In the genomic region with DNA sequence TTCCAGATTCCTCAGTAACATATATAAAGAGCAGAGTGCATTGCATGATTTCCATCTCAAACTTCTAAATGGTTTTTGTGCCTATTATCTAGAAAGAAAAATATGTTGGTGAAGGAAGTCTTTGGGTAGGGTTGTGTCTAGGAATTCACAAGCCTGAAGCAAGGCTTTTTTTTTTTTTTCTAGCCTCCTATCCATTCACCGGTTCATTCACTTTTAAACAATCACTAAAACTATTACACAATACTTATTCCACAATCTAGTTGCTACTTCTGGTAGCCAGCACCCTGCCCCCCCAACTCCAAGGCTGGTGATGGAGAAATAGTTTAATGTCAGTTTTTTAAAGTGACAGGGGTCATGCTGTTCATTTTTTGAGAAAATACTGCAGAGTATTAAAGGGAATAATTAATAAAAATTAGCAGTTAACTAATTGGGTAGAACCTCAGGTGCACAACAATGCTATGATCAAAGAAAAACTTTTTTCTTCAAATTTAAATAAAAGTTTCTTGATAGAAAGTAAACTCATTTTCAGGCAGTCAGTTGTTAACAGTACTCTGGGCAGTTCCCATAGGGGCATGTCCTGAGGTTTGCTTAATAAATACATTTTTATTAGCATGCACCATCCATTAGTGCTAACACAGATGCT, we compare ENCODE assay signal across 7 cellular contexts. TPM values are rescaled to one million over a fixed set of nuclear protein-coding genes. Genes with fewer than 3 reads are reported as not detected.
A peak's percentile ranks its signal among the peaks of the same experiment; 100 is the strongest.
DNase-seq lines count a peak whose midpoint lies in the region; ATAC-seq and TF ChIP-seq lines count a peak whose summit lies in the region.

No MANE protein-coding gene starts in this region.

- no peak for ATAC-seq in HG03442 (IDR thresholded peaks at IDR 0.05; ENCODE audit: unreplicated experiment)

- H3K9me3 Mint-ChIP-seq in glutamatergic neuron (ENCODE audit: unreplicated experiment): peaks cover 7% of the 10 kb centered on the region

- peaks cover 12% of the 10 kb centered on the region for H3K36me3 Mint-ChIP-seq in glutamatergic neuron (ENCODE audit: unreplicated experiment)

- H3K9ac ChIP-seq in HUES6 (ENCODE audit: low read length) (peak overlapping the region; percentile 46), skeletal muscle tissue (ENCODE audit: low read depth in 1 of 3, low read length in 3 of 3) (peak overlapping the region; percentile 73 to 85 (median 81))

- H3K4me1 Mint-ChIP-seq in glutamatergic neuron (ENCODE audit: low read depth, unreplicated experiment): peaks cover 20% of the 10 kb centered on the region

- H3K4me3 ChIP-seq in HUES6 (ENCODE audit: low read depth, low read length) (peak overlapping the region; percentile 71), WERI-Rb-1 (ENCODE audit: low read depth, low read length) (peak overlapping the region; percentile 68), skeletal muscle tissue (ENCODE audit: low read length in 3 of 3) (peak overlapping the region; percentile 58 to 72 (median 61))

- DNase-seq in WERI-Rb-1 (peak; percentile 5), glutamatergic neuron (no peak), inferior parietal cortex (ENCODE audit: extremely low spot score) (no peak)
- no peak for DNase-seq in activated CD4-positive, alpha-beta T cell treated with anti-CD3 and anti-CD28 coated beads, Interleukin-2, amount 50 U/mL, for 48 hours

- H3K9me3 ChIP-seq in HUES6 (ENCODE audit: control insufficient read depth, insufficient read depth, low read depth, low read length): peaks cover 5% of the 10 kb centered on the region; the same call in 1 of the 2 replicates
- no peaks in the 10 kb centered on the region for H3K9me3 ChIP-seq in WERI-Rb-1 (ENCODE audit: severe bottlenecking)
- H3K9me3 ChIP-seq in skeletal muscle tissue (ENCODE audit: control insufficient read depth in 3 of 3, low read length in 3 of 3): no peaks in the 10 kb centered on the region

- H3K27ac Mint-ChIP-seq in glutamatergic neuron (ENCODE audit: unreplicated experiment): peak overlapping the region; percentile 76

- H3K27me3 ChIP-seq in HUES6 (ENCODE audit: control insufficient read depth, insufficient read depth, low read length) (no peaks in the 10 kb centered on the region), WERI-Rb-1 (ENCODE audit: insufficient read depth, low read depth, severe bottlenecking) (no peaks in the 10 kb centered on the region), skeletal muscle tissue (ENCODE audit: control insufficient read depth in 3 of 3, insufficient read depth in 3 of 3, low read length in 3 of 3) (no peaks in the 10 kb centered on the region)

- peaks cover 7% of the 10 kb centered on the region for H3K27me3 Mint-ChIP-seq in glutamatergic neuron (ENCODE audit: unreplicated experiment)

- H3K4me1 ChIP-seq in HUES6 (ENCODE audit: control insufficient read depth, insufficient read depth, low read length) (peaks cover 43% of the 10 kb centered on the region), skeletal muscle tissue (ENCODE audit: control insufficient read depth in 3 of 3, insufficient read depth in 3 of 3, low read length in 3 of 3) (peaks cover 35 to 48% (median 40%) of the 10 kb centered on the region in 3 donors)

- no peak for TF ChIP-seq CTCF in WERI-Rb-1 (IDR thresholded peaks at IDR 0.05; ENCODE audit: low read depth, low read length)
- no peak for TF ChIP-seq CTCF in glutamatergic neuron (IDR thresholded peaks at IDR 0.05; ENCODE audit: partially characterized antibody, unreplicated experiment)

- peak overlapping the region; percentile 73; the same call in 1 of the 2 replicates for H3K27ac ChIP-seq in HUES6 (ENCODE audit: low read depth, low read length)
- peak overlapping the region; percentile 82 for H3K27ac ChIP-seq in WERI-Rb-1
- peak overlapping the region; percentile 99 for H3K27ac ChIP-seq in skeletal muscle tissue (ENCODE audit: low read depth, low read length)

- H3K36me3 ChIP-seq in HUES6 (ENCODE audit: control insufficient read depth, insufficient read depth, low read length) (no peaks in the 10 kb centered on the region), WERI-Rb-1 (peaks cover 21% of the 10 kb centered on the region), skeletal muscle tissue (ENCODE audit: control insufficient read depth in 3 of 3, insufficient read depth in 3 of 3, low read length in 3 of 3) (peaks cover 0 to 5% (median 0%) of the 10 kb centered on the region in 3 donors)

- peak overlapping the region; percentile 82 for H3K4me3 Mint-ChIP-seq in glutamatergic neuron (ENCODE audit: unreplicated experiment)

RNA-seq across cellular contexts. Expression of a gene that starts 10.9 kb away (rescaled TPM):
- 199 TPM for total RNA-seq in glutamatergic neuron (ENCODE audit: unreplicated experiment)
- 83.0 TPM for total RNA-seq in skeletal muscle tissue
